ENCODE assay signal across 8 cellular contexts in genomic region chr16:28821874-28822519, GRCh38. TPM values are rescaled to one million over a fixed set of nuclear protein-coding genes. Genes with fewer than 3 reads are reported as not detected.
DNase-seq lines count a peak whose midpoint lies in the region; ATAC-seq, FAIRE-seq and TF ChIP-seq lines count a peak whose summit lies in the region.

No MANE protein-coding gene starts in this region.

- no peak overlapping the region for H2BK12ac ChIP-seq in mesenchymal stem cell (ENCODE audit: low read length in 2 of 2)

- H3K4me2 ChIP-seq in K562 (ENCODE audit: insufficient read depth, low read length) (peak overlapping the region; percentile 87), mesenchymal stem cell (ENCODE audit: low read length, poor library complexity, severe bottlenecking) (peak overlapping the region; percentile 77)

- TSS peak; percentile 77 for BruUV-seq in K562 (replicated peaks; lab: Mats Ljungman, UMichigan)

- no peak overlapping the region for H2BK15ac ChIP-seq in mesenchymal stem cell (ENCODE audit: low read depth, poor library complexity, severe bottlenecking)

- intact Hi-C loops in Right ventricle myocardium superior (cut with DNase I) = no loop called here
- intact Hi-C loops in K562 (cut with micrococcal nuclease) = no loop called here
- intact Hi-C loops in vagina (cut with DNase I) = no loop called here

- no peak overlapping the region for H2BK120ac ChIP-seq in mesenchymal stem cell (ENCODE audit: low read depth, low read length)

- H4K91ac ChIP-seq in mesenchymal stem cell (ENCODE audit: low read length) = no peak overlapping the region

- no peak overlapping the region for H2BK5ac ChIP-seq in mesenchymal stem cell (ENCODE audit: low read depth, low read length, poor library complexity, severe bottlenecking)

- peaks cover 17% of the 10 kb centered on the region for H3K36me3 ChIP-seq in right atrium auricular region
- peaks cover 38% of the 10 kb centered on the region for H3K36me3 ChIP-seq in K562 (ENCODE audit: control insufficient read depth, insufficient read depth, low read length)
- H3K36me3 ChIP-seq in mesenchymal stem cell (ENCODE audit: control insufficient read depth in 1 of 2, insufficient read depth in 2 of 2, low read depth in 1 of 2, low read length in 2 of 2) = peaks cover 22 to 32% of the 10 kb centered on the region in 2 experiments
- H3K36me3 ChIP-seq in vagina = peaks cover 0 to 19% of the 10 kb centered on the region in 2 donors

- TF ChIP-seq EP300 in K562 (IDR thresholded peaks at IDR 0.05; ENCODE audit: low read length) = peak; percentile 3; the same call in 1 of the 2 replicates

- peak overlapping the region in 1 of 2 experiments; percentile 37 for H3K4ac ChIP-seq in mesenchymal stem cell (ENCODE audit: low read depth in 1 of 2, low read length in 2 of 2)

- TF ChIP-seq CTCF in right atrium auricular region (IDR thresholded peaks at IDR 0.05) (no peak), K562 (IDR thresholded peaks at IDR 0.05 in 2 of 3, conservative IDR thresholded peaks at IDR 0.05 in 1 of 3; ENCODE audit: insufficient read depth in 2 of 3, low read depth in 1 of 3, low read length in 3 of 3) (no peak), vagina (IDR thresholded peaks at IDR 0.05) (no peak)

- ATAC-seq in Right ventricle myocardium superior (ENCODE audit: poor library complexity) (no peak), K562 (no peak)

- H3K4me3 ChIP-seq in right atrium auricular region = peak overlapping the region; percentile 92 to 99
- peak overlapping the region; percentile 99 for H3K4me3 ChIP-seq in K562
- peak overlapping the region; percentile 54 to 95 for H3K4me3 ChIP-seq in mesenchymal stem cell (ENCODE audit: insufficient read depth in 1 of 2, low read depth in 1 of 2, low read length in 2 of 2)
- peak overlapping the region; percentile 99 for H3K4me3 ChIP-seq in vagina

- H2AK5ac ChIP-seq in mesenchymal stem cell (ENCODE audit: low read length, severe bottlenecking) = no peak overlapping the region

- no peaks in the 10 kb centered on the region for H3K9me1 ChIP-seq in K562 (ENCODE audit: control insufficient read depth, insufficient read depth, low read length)

- H3K79me1 ChIP-seq in mesenchymal stem cell (replicated peaks; ENCODE audit: low read length, poor library complexity, severe bottlenecking) = peaks cover 14% of the 10 kb centered on the region

- no peaks in the 10 kb centered on the region for H3K27me3 ChIP-seq in right atrium auricular region
- no peaks in the 10 kb centered on the region for H3K27me3 ChIP-seq in K562 (ENCODE audit: control insufficient read depth in 2 of 2, insufficient read depth in 2 of 2, low read length in 2 of 2)
- no peaks in the 10 kb centered on the region for H3K27me3 ChIP-seq in mesenchymal stem cell (ENCODE audit: control insufficient read depth in 1 of 2, insufficient read depth in 1 of 2, low read length in 2 of 2)
- no peaks in the 10 kb centered on the region for H3K27me3 ChIP-seq in vagina

- peak overlapping the region in 1 of 2 experiments; percentile 98 for H3K18ac ChIP-seq in mesenchymal stem cell (ENCODE audit: low read depth in 1 of 2, low read length in 2 of 2)

- H3K23ac ChIP-seq in mesenchymal stem cell (ENCODE audit: low read length in 2 of 2) = no peak overlapping the region

- H3K4me1 ChIP-seq in right atrium auricular region (peaks cover 0 to 28% of the 10 kb centered on the region in 2 donors), K562 (replicated peaks in 1 of 2; ENCODE audit: control insufficient read depth in 2 of 2, insufficient read depth in 2 of 2, low read length in 2 of 2) (peaks cover 16 to 24% of the 10 kb centered on the region in 2 experiments), mesenchymal stem cell (ENCODE audit: control insufficient read depth, insufficient read depth, low read depth, low read length) (peaks cover 6% of the 10 kb centered on the region), vagina (peaks cover 24% of the 10 kb centered on the region)

- H3K14ac ChIP-seq in mesenchymal stem cell (ENCODE audit: low read length in 2 of 2) = no peak overlapping the region

- H3K27ac ChIP-seq in right atrium auricular region = peak overlapping the region; percentile 99
- peak overlapping the region; percentile 99 for H3K27ac ChIP-seq in K562 (ENCODE audit: extremely low read depth, low read depth, low read length)
- peak overlapping the region; percentile 82 for H3K27ac ChIP-seq in mesenchymal stem cell (ENCODE audit: low read length, poor library complexity, severe bottlenecking)
- H3K27ac ChIP-seq in vagina = peak overlapping the region; percentile 99

- DNase-seq in right atrium auricular region (ENCODE audit: low spot score) = no peak
- DNase-seq in Right ventricle myocardium superior = no peak
- peak in 1 of 4 experiments; percentile 66 for DNase-seq in K562 (ENCODE audit: extremely low read depth in 1 of 4, low spot score in 3 of 4)
- DNase-seq in mesenchymal stem cell = no peak
- DNase-seq in vagina (ENCODE audit: extremely low spot score in 2 of 2) = no peak
- DNase-seq in stimulated activated CD4-positive, alpha-beta T cell treated with anti-CD3 and anti-CD28 coated beads, Interleukin-12 subunit alpha, Interleukin-12 subunit beta, amount 100 ng/mL, for 4 hours = no peak
- DNase-seq in foreskin melanocyte = no peak
- DNase-seq in dedifferentiated amniotic fluid mesenchymal stem cell (ENCODE audit: extremely low spot score) = no peak

- H3K9ac ChIP-seq in K562 (ENCODE audit: insufficient read depth in 1 of 2, low read depth in 2 of 2, low read length in 2 of 2) (peak overlapping the region; percentile 98 to 99), mesenchymal stem cell (ENCODE audit: low read length) (peak overlapping the region; percentile 96)

- no peaks in the 10 kb centered on the region for H3K9me3 ChIP-seq in right atrium auricular region
- peaks cover 11% of the 10 kb centered on the region for H3K9me3 ChIP-seq in K562 (replicated peaks; ENCODE audit: control insufficient read depth, insufficient read depth, low read depth, low read length)
- no peaks in the 10 kb centered on the region for H3K9me3 ChIP-seq in mesenchymal stem cell (ENCODE audit: control insufficient read depth, low read length)
- no peaks in the 10 kb centered on the region for H3K9me3 ChIP-seq in vagina

- TF ChIP-seq RAD21 in K562 (CRISPR knock-in tag; conservative IDR thresholded peaks at IDR 0.05 in 1 of 2, IDR thresholded peaks at IDR 0.05 in 1 of 2) = no peak

- FAIRE-seq in K562 (lab: Jason Lieb, UNC) = peak; percentile 81

- in situ Hi-C loops in K562 (cut with MboI) = no loop called here

- no peak for TF ChIP-seq POLR2A in K562 (conservative IDR thresholded peaks at IDR 0.05)
- no peak for TF ChIP-seq POLR2A in vagina (IDR thresholded peaks at IDR 0.05)

- H4K8ac ChIP-seq in mesenchymal stem cell (ENCODE audit: low read length) = peak overlapping the region; percentile 73

- CTCF ChIA-PET in K562 (lab: Yijun Ruan, JAX; ENCODE audit: low intra/inter-chr PET ratio) = no interaction called here

- peaks cover 3% of the 10 kb centered on the region; the same call in 1 of the 2 replicates for H4K20me1 ChIP-seq in K562 (replicated peaks; ENCODE audit: control insufficient read depth, insufficient read depth, low read length)

- H3K79me2 ChIP-seq in K562 (ENCODE audit: control insufficient read depth, insufficient read depth, low read length) = peaks cover 57% of the 10 kb centered on the region

- H2AFZ ChIP-seq in K562 (ENCODE audit: low read depth, low read length) = peak overlapping the region; percentile 84
- no peak overlapping the region for H2AFZ ChIP-seq in mesenchymal stem cell (ENCODE audit: low read depth, low read length)

- POLR2A ChIA-PET in K562 (lab: Yijun Ruan, JAX) = interaction anchor here (0.6 to 2.6 kb wide), 9 partner anchors 9 to 974 kb away, joined by 3 to 11 read pairs (median 4); partner anchors contain the start of gene NFATC2IP

- WGBS in K562 (ENCODE audit: insufficient coverage, low coverage, missing lambda C conversion rate) = under 1% methylated on average over 13 of the region's 13 CpGs
- WGBS in mesenchymal stem cell = 29% methylated on average over 13 of the region's 13 CpGs

RNA-seq across cellular contexts. Expression of gene ATXN2L, which starts 0.8 kb away (rescaled TPM):
- total RNA-seq in right atrium auricular region (10 to 100 TPM; 26.0 to 55.1 TPM), Right ventricle myocardium superior (43.9 TPM), K562 (2014; rRNA removed) (62.2 and 78.2 TPM in 2 replicates), K562 (2014; rRNA removed; fragmentation: Illumina TruSeq; extraction: Trizol) (37.2 and 38.7 TPM in 2 replicates), K562 (2015; rRNA removed; fragmentation: Illumina TruSeq; extraction: Trizol) (35.7 and 36.4 TPM in 2 replicates), K562 (2021) (233 and 280 TPM in 2 replicates), vagina (76.4 TPM)
- total RNA-seq in K562 (2011; cell fraction: chromatin; rRNA removed; ENCODE audit: low replicate concordance) = 649 and 780 TPM in 2 replicates
- total RNA-seq in K562 (2011; cell fraction: nucleolus; rRNA removed) = 305 and 317 TPM in 2 replicates
- 402 and 422 TPM in 2 replicates for total RNA-seq in K562 (2011; cell fraction: nucleoplasm; rRNA removed)
- polyA plus RNA-seq in K562 (2011; rRNA removed) (25.1 and 43.6 TPM in 2 replicates), K562 (2014; fragmentation: Illumina TruSeq; extraction: Trizol) (130 and 193 TPM in 2 replicates), K562 (2014; fragmentation: Nextera tagmentation; extraction: Ambion mirVana) (1 to 10 TPM; 3.8 to 6.5 TPM), K562 (2014; rRNA removed) (115 and 145 TPM in 2 replicates)
- 32.0 and 34.3 TPM in 2 replicates for polyA plus RNA-seq in K562 (2011; cell fraction: cytosol; rRNA removed)
- 272 and 340 TPM in 2 replicates for polyA plus RNA-seq in K562 (2011; cell fraction: nucleus; rRNA removed)
- 146 and 261 TPM in 2 replicates for polyA plus RNA-seq in K562 (2012)
- 37.4 and 45.8 TPM in 2 replicates for polyA minus RNA-seq in K562 (2011; rRNA and poly(A)+ RNA removed)
- 89.4 and 177 TPM in 2 replicates for polyA minus RNA-seq in K562 (2011; cell fraction: cytosol; rRNA and poly(A)+ RNA removed)
- 75.4 and 98.7 TPM in 2 replicates for polyA minus RNA-seq in K562 (2011; cell fraction: nucleus; rRNA and poly(A)+ RNA removed)
- polyA plus RNA-seq in mesenchymal stem cell (2013, experiment 1 of 2) = 139 TPM
- polyA plus RNA-seq in mesenchymal stem cell (2013, experiment 2 of 2) = 131 TPM

RNA-seq across cellular contexts. Expression of gene TUFM, which starts 24.2 kb away (rescaled TPM):
- total RNA-seq in right atrium auricular region = 100 to 1,000 TPM; 122 to 165 TPM
- total RNA-seq in Right ventricle myocardium superior = 253 TPM
- 141 and 307 TPM in 2 replicates for total RNA-seq in K562 (2011; cell fraction: chromatin; rRNA removed; ENCODE audit: low replicate concordance)
- 333 and 347 TPM in 2 replicates for total RNA-seq in K562 (2011; cell fraction: nucleolus; rRNA removed)
- total RNA-seq in K562 (2011; cell fraction: nucleoplasm; rRNA removed) = 204 and 233 TPM in 2 replicates
- total RNA-seq in K562 (2014; rRNA removed) = 366 and 468 TPM in 2 replicates
- total RNA-seq in K562 (2014; rRNA removed; fragmentation: Illumina TruSeq; extraction: Trizol) = 202 and 249 TPM in 2 replicates
- 255 and 256 TPM in 2 replicates for total RNA-seq in K562 (2015; rRNA removed; fragmentation: Illumina TruSeq; extraction: Trizol)
- total RNA-seq in K562 (2021) = 410 and 434 TPM in 2 replicates
- 174 and 217 TPM in 2 replicates for polyA plus RNA-seq in K562 (2011; rRNA removed)
- 203 and 308 TPM in 2 replicates for polyA plus RNA-seq in K562 (2011; cell fraction: cytosol; rRNA removed)
- polyA plus RNA-seq in K562 (2011; cell fraction: nucleus; rRNA removed) = 506 and 760 TPM in 2 replicates
- polyA plus RNA-seq in K562 (2012) = 267 and 370 TPM in 2 replicates
- polyA plus RNA-seq in K562 (2014; fragmentation: Illumina TruSeq; extraction: Trizol) = 354 and 374 TPM in 2 replicates
- polyA plus RNA-seq in K562 (2014; fragmentation: Nextera tagmentation; extraction: Ambion mirVana) = 10 to 100 TPM; 34.1 to 71.2 TPM
- polyA plus RNA-seq in K562 (2014; rRNA removed) = 275 and 298 TPM in 2 replicates
- polyA minus RNA-seq in K562 (2011; rRNA and poly(A)+ RNA removed) = 73.7 and 83.7 TPM in 2 replicates
- polyA minus RNA-seq in K562 (2011; cell fraction: cytosol; rRNA and poly(A)+ RNA removed) = 105 and 124 TPM in 2 replicates
- polyA minus RNA-seq in K562 (2011; cell fraction: nucleus; rRNA and poly(A)+ RNA removed) = 69.0 and 71.4 TPM in 2 replicates
- polyA plus RNA-seq in mesenchymal stem cell (2013, experiment 1 of 2) = 102 TPM
- 104 TPM for polyA plus RNA-seq in mesenchymal stem cell (2013, experiment 2 of 2)
- total RNA-seq in vagina = 91.6 TPM

RNA-seq across cellular contexts. Expression of gene SH2B1, which starts 41.6 kb away (rescaled TPM):
- total RNA-seq in right atrium auricular region (10 to 100 TPM; 31.9 to 36.7 TPM), Right ventricle myocardium superior (40.2 TPM), K562 (2014; rRNA removed) (24.7 and 25.9 TPM in 2 replicates), K562 (2014; rRNA removed; fragmentation: Illumina TruSeq; extraction: Trizol) (4.2 and 9.5 TPM in 2 replicates), K562 (2015; rRNA removed; fragmentation: Illumina TruSeq; extraction: Trizol) (15.3 and 16.8 TPM in 2 replicates), K562 (2021) (52.5 and 58.2 TPM in 2 replicates), vagina (28.7 TPM)
- total RNA-seq in K562 (2011; cell fraction: chromatin; rRNA removed; ENCODE audit: low replicate concordance) = 80.7 and 204 TPM in 2 replicates
- total RNA-seq in K562 (2011; cell fraction: nucleolus; rRNA removed) = 124 and 147 TPM in 2 replicates
- 94.3 and 96.1 TPM in 2 replicates for total RNA-seq in K562 (2011; cell fraction: nucleoplasm; rRNA removed)
- polyA plus RNA-seq in K562 (2011; rRNA removed) (12.3 and 23.7 TPM in 2 replicates), K562 (2014; fragmentation: Illumina TruSeq; extraction: Trizol) (39.4 and 43.6 TPM in 2 replicates), K562 (2014; fragmentation: Nextera tagmentation; extraction: Ambion mirVana) (under 1 TPM; 0.18 to 0.53 TPM), K562 (2014; rRNA removed) (41.7 and 42.5 TPM in 2 replicates)
- polyA plus RNA-seq in K562 (2011; cell fraction: cytosol; rRNA removed) = 17.1 and 29.3 TPM in 2 replicates
- 163 and 237 TPM in 2 replicates for polyA plus RNA-seq in K562 (2011; cell fraction: nucleus; rRNA removed)
- 36.6 and 51.3 TPM in 2 replicates for polyA plus RNA-seq in K562 (2012)
- 3.2 and 4.6 TPM in 2 replicates for polyA minus RNA-seq in K562 (2011; rRNA and poly(A)+ RNA removed)
- polyA minus RNA-seq in K562 (2011; cell fraction: cytosol; rRNA and poly(A)+ RNA removed) = 8.1 and 11.8 TPM in 2 replicates
- polyA minus RNA-seq in K562 (2011; cell fraction: nucleus; rRNA and poly(A)+ RNA removed) = 28.5 and 28.7 TPM in 2 replicates
- 29.1 TPM for polyA plus RNA-seq in mesenchymal stem cell (2013, experiment 1 of 2)
- 28.9 TPM for polyA plus RNA-seq in mesenchymal stem cell (2013, experiment 2 of 2)

RNA-seq across cellular contexts. Expression of gene ATP2A1, which starts 56.3 kb away (rescaled TPM):
- total RNA-seq in right atrium auricular region (under 1 TPM in 1 of 2 donors, not detected in 1; 0.26 TPM), Right ventricle myocardium superior (not detected), K562 (2014; rRNA removed) (0.41 and 0.65 TPM in 2 replicates), K562 (2014; rRNA removed; fragmentation: Illumina TruSeq; extraction: Trizol) (0.64 and 0.65 TPM in 2 replicates), K562 (2015; rRNA removed; fragmentation: Illumina TruSeq; extraction: Trizol) (0.65 and 1.9 TPM in 2 replicates), K562 (2021) (2.3 and 2.6 TPM in 2 replicates), vagina (not detected)
- 19.9 and 68.6 TPM in 2 replicates for total RNA-seq in K562 (2011; cell fraction: chromatin; rRNA removed; ENCODE audit: low replicate concordance)
- total RNA-seq in K562 (2011; cell fraction: nucleolus; rRNA removed) = 13.0 and 15.8 TPM in 2 replicates
- total RNA-seq in K562 (2011; cell fraction: nucleoplasm; rRNA removed) = 17.7 and 18.4 TPM in 2 replicates
- polyA plus RNA-seq in K562 (2011; rRNA removed) (1.2 and 3.1 TPM in 2 replicates), K562 (2014; fragmentation: Illumina TruSeq; extraction: Trizol) (1.8 TPM in 2 replicates), K562 (2014; fragmentation: Nextera tagmentation; extraction: Ambion mirVana) (under 1 TPM; 0.25 to 0.58 TPM), K562 (2014; rRNA removed) (1.4 and 1.8 TPM in 2 replicates)
- 1.5 and 2.5 TPM in 2 replicates for polyA plus RNA-seq in K562 (2011; cell fraction: cytosol; rRNA removed)
- 27.8 and 31.5 TPM in 2 replicates for polyA plus RNA-seq in K562 (2011; cell fraction: nucleus; rRNA removed)
- 2.8 and 6.1 TPM in 2 replicates for polyA plus RNA-seq in K562 (2012)
- polyA minus RNA-seq in K562 (2011; rRNA and poly(A)+ RNA removed) = 0.60 and 2.1 TPM in 2 replicates
- 0.76 and 1.4 TPM in 2 replicates for polyA minus RNA-seq in K562 (2011; cell fraction: cytosol; rRNA and poly(A)+ RNA removed)
- 2.0 and 4.8 TPM in 2 replicates for polyA minus RNA-seq in K562 (2011; cell fraction: nucleus; rRNA and poly(A)+ RNA removed)
- 0.54 TPM for polyA plus RNA-seq in mesenchymal stem cell (2013, experiment 1 of 2)
- polyA plus RNA-seq in mesenchymal stem cell (2013, experiment 2 of 2) = 0.42 TPM
